ENCODE assay signal across 8 cellular contexts in the genomic region with DNA sequence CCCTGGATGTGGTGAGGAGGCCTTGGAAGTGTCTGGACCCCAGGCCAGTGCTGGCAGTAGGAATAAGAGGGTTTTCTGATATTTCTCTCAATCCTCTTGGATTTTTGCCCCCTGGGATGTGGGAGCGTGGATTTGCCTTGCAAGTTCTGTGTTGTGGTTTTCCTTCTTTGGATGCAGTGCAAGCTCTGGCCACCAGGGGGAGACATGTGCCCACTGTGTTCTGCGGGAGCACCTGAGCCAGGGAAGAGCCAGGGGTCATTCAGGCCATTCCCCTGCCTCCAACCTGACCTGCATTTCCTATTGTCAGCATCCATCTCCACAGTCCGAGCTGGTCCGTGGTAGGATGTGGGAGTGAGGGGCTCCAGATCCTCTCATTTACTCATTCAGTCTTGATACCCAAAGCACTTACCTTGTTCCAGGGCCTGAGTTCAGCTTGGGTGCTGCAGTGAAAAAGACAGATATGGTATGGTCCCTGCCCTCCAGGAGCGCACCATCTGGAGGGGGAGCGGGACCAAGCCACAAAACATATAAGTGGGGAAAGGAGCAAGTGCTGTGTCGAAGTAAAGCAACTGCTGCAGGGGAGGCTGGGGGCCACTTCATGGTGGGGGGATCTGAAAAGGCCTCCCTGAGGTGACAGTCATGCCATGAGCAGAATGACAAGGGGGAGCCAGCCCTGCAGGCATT.
A peak's percentile ranks its signal among the peaks of the same experiment; 100 is the strongest.
DNase-seq lines count a peak whose midpoint lies in the region; ATAC-seq and TF ChIP-seq lines count a peak whose summit lies in the region.
"Not testable (repeated sequence)": the region's sequence is repeated elsewhere in the genome, so short reads cannot be mapped to it uniquely, and the experiment has no call there.

No MANE protein-coding gene starts in this region.

- not testable (repeated sequence) for H3K9me3 ChIP-seq in HCT116 (ENCODE audit: control insufficient read depth in 1 of 2, insufficient read depth in 1 of 2, low read depth in 1 of 2, low read length in 2 of 2); PC-3 (ENCODE audit: low read length); heart right ventricle; naive thymus-derived CD4-positive, alpha-beta T cell (ENCODE audit: control insufficient read depth in 2 of 3, low read length in 3 of 3); spleen

- not testable (repeated sequence) for H3K36me3 ChIP-seq in HCT116 (ENCODE audit: control insufficient read depth in 1 of 2, insufficient read depth in 2 of 2, low read length in 2 of 2); PC-3 (ENCODE audit: low read depth, low read length); heart right ventricle; naive thymus-derived CD4-positive, alpha-beta T cell (ENCODE audit: control insufficient read depth in 2 of 3, insufficient read depth in 3 of 3, low read length in 3 of 3); spleen

- WGBS in heart right ventricle, 2 donors, result 56 to 73% methylated on average over 4 of the region's 7 CpGs
- WGBS in spleen, 5 donors, result 66 to 85% (median 79%) methylated on average over 3 to 5 of the region's 7 CpGs

- not testable (repeated sequence) for H3K79me2 ChIP-seq in HCT116 (ENCODE audit: insufficient read depth, low read length); PC-3 (ENCODE audit: low read length)

- not testable (repeated sequence) for H4K20me1 ChIP-seq in HCT116 (ENCODE audit: insufficient read depth); PC-3 (ENCODE audit: low read length)

- TF ChIP-seq CTCF in CD14-positive monocyte (IDR thresholded peaks at IDR 0.05), result peak; percentile 34
- TF ChIP-seq CTCF in HCT116 (IDR thresholded peaks at IDR 0.05 in 2 of 3, conservative IDR thresholded peaks at IDR 0.05 in 1 of 3; ENCODE audit: borderline replicate concordance in 1 of 3, insufficient read depth in 1 of 3, low read depth in 2 of 3, low read length in 2 of 3); activated CD8-positive, alpha-beta T cell treated with anti-CD3 and anti-CD28 coated beads for 36 hours (IDR thresholded peaks at IDR 0.05): not testable (repeated sequence)
- TF ChIP-seq CTCF in PC-3 (conservative IDR thresholded peaks at IDR 0.05; ENCODE audit: low read depth, low read length), result 0 out of 2 replicates have a peak, but pooled peaks have one; percentile 23
- TF ChIP-seq CTCF in chondrocyte (IDR thresholded peaks at IDR 0.05), result peak; percentile 51
- peak in 3 of 9 donors; percentile 25 to 36 (median 25) for TF ChIP-seq CTCF in heart right ventricle (IDR thresholded peaks at IDR 0.05)
- peak in 4 of 11 experiments; percentile 9 to 50 (median 16) for TF ChIP-seq CTCF in spleen (IDR thresholded peaks at IDR 0.05 in 8 of 11, conservative IDR thresholded peaks at IDR 0.05 in 3 of 11)

- H3K4me3 ChIP-seq in HCT116 (replicated peaks in 1 of 2; ENCODE audit: low read depth in 1 of 2, low read length in 2 of 2); PC-3 (ENCODE audit: low read length); heart right ventricle; naive thymus-derived CD4-positive, alpha-beta T cell (ENCODE audit: low read length); spleen: not testable (repeated sequence)

- not testable (repeated sequence) for H3K4me1 Mint-ChIP-seq in CD14-positive monocyte; activated CD8-positive, alpha-beta T cell treated with anti-CD3 and anti-CD28 coated beads for 36 hours (ENCODE audit: low read depth); chondrocyte (ENCODE audit: low read depth); naive thymus-derived CD4-positive, alpha-beta T cell

- not testable (repeated sequence) for H3K9me2 ChIP-seq in HCT116 (ENCODE audit: insufficient read depth); PC-3 (replicated peaks; ENCODE audit: low read length)

- POLR2A ChIA-PET in HCT116 (lab: Charles Lee); PC-3 (lab: Charles Lee; ENCODE audit: unreplicated experiment); activated CD8-positive, alpha-beta T cell treated with anti-CD3 and anti-CD28 coated beads for 36 hours (lab: Charles Lee); naive thymus-derived CD4-positive, alpha-beta T cell (lab: Charles Lee): not testable (repeated sequence)

- not testable (repeated sequence) for H3K36me3 Mint-ChIP-seq in CD14-positive monocyte; activated CD8-positive, alpha-beta T cell treated with anti-CD3 and anti-CD28 coated beads for 36 hours (ENCODE audit: low read depth); chondrocyte (ENCODE audit: low read depth); naive thymus-derived CD4-positive, alpha-beta T cell

- not testable (repeated sequence) for DNase-seq in CD14-positive monocyte (ENCODE audit: low spot score); HCT116 (ENCODE audit: low read depth, low spot score); PC-3; activated CD8-positive, alpha-beta T cell treated with anti-CD3 and anti-CD28 coated beads for 36 hours; heart right ventricle
- peak; percentile 20 for DNase-seq in chondrocyte (ENCODE audit: low spot score)
- DNase-seq in naive thymus-derived CD4-positive, alpha-beta T cell, result peak in 2 of 9 donors; percentile 2 to 6
- DNase-seq in spleen, result peak; percentile 39

- not testable (repeated sequence) for H3K9me3 Mint-ChIP-seq in CD14-positive monocyte; activated CD8-positive, alpha-beta T cell treated with anti-CD3 and anti-CD28 coated beads for 36 hours; chondrocyte (ENCODE audit: low read depth); naive thymus-derived CD4-positive, alpha-beta T cell

- H3K9ac ChIP-seq in HCT116 (ENCODE audit: low read length); PC-3 (ENCODE audit: low read length): not testable (repeated sequence)

- TF ChIP-seq RAD21 in HCT116 (IDR thresholded peaks at IDR 0.05; ENCODE audit: low read depth), result not testable (repeated sequence)

- H3K4me1 ChIP-seq in HCT116 (ENCODE audit: control insufficient read depth in 1 of 2, insufficient read depth in 2 of 2, low read length in 2 of 2); PC-3 (ENCODE audit: insufficient read depth, low read length); heart right ventricle; naive thymus-derived CD4-positive, alpha-beta T cell (ENCODE audit: control insufficient read depth in 2 of 2, insufficient read depth in 2 of 2, low read length in 2 of 2); spleen: not testable (repeated sequence)

- H3K27me3 ChIP-seq in HCT116 (ENCODE audit: insufficient read depth, low read length); PC-3 (ENCODE audit: low read length); heart right ventricle; naive thymus-derived CD4-positive, alpha-beta T cell (ENCODE audit: control insufficient read depth in 2 of 2, insufficient read depth in 2 of 2, low read length in 2 of 2); spleen (replicated peaks in 1 of 7): not testable (repeated sequence)

- not testable (repeated sequence) for H3K27ac Mint-ChIP-seq in CD14-positive monocyte; activated CD8-positive, alpha-beta T cell treated with anti-CD3 and anti-CD28 coated beads for 36 hours; chondrocyte (ENCODE audit: unreplicated experiment); naive thymus-derived CD4-positive, alpha-beta T cell

- H2AFZ ChIP-seq in HCT116 (ENCODE audit: low read depth, low read length, poor library complexity, severe bottlenecking); PC-3 (ENCODE audit: low read length): not testable (repeated sequence)

- ATAC-seq in HCT116 (peak; percentile 68), PC-3 (peak; percentile 38; the same call in 1 of the 2 replicates), heart right ventricle (peak; percentile 36 to 59 (median 46))
- peak; percentile 83 for ATAC-seq in activated CD8-positive, alpha-beta T cell treated with anti-CD3 and anti-CD28 coated beads for 36 hours
- ATAC-seq in naive thymus-derived CD4-positive, alpha-beta T cell, result peak; percentile 72

- TF ChIP-seq POLR2A in HCT116 (IDR thresholded peaks at IDR 0.05; ENCODE audit: borderline replicate concordance, extremely low read depth, insufficient read depth, insufficient read length); spleen (IDR thresholded peaks at IDR 0.05): not testable (repeated sequence)

- BruUV-seq in HCT116 (replicated peaks; lab: Mats Ljungman, UMichigan); PC-3 (replicated peaks; lab: Mats Ljungman, UMichigan): not testable (repeated sequence)

- H3K27ac ChIP-seq in HCT116 (ENCODE audit: low read depth, low read length); PC-3 (ENCODE audit: low read length); heart right ventricle; naive thymus-derived CD4-positive, alpha-beta T cell (ENCODE audit: low read depth, low read length); spleen: not testable (repeated sequence)

- H3K4me2 ChIP-seq in HCT116 (ENCODE audit: low read length); PC-3 (ENCODE audit: low read length): not testable (repeated sequence)

- RAD21 ChIA-PET in HCT116 (lab: Charles Lee; ENCODE audit: low non-redundant PET in 1 of 2, low total read pairs in 2 of 2, uncharacterized antibody in 2 of 2, unreplicated experiment in 2 of 2), result not testable (repeated sequence)

- not testable (repeated sequence) for H3K4me3 Mint-ChIP-seq in CD14-positive monocyte; activated CD8-positive, alpha-beta T cell treated with anti-CD3 and anti-CD28 coated beads for 36 hours; chondrocyte (ENCODE audit: unreplicated experiment); naive thymus-derived CD4-positive, alpha-beta T cell

- not testable (repeated sequence) for H3F3A ChIP-seq in PC-3 (ENCODE audit: low read length, unreplicated experiment)

- not testable (repeated sequence) for H3K27me3 Mint-ChIP-seq in CD14-positive monocyte (ENCODE audit: low read depth in 3 of 3); activated CD8-positive, alpha-beta T cell treated with anti-CD3 and anti-CD28 coated beads for 36 hours; chondrocyte (ENCODE audit: low read depth); naive thymus-derived CD4-positive, alpha-beta T cell

- intact Hi-C loops in CD14-positive monocyte (cut with micrococcal nuclease); HCT116 (cut with micrococcal nuclease); PC-3 (cut with micrococcal nuclease); activated CD8-positive, alpha-beta T cell treated with anti-CD3 and anti-CD28 coated beads for 36 hours (cut with micrococcal nuclease); heart right ventricle (cut with DNase I); naive thymus-derived CD4-positive, alpha-beta T cell (cut with micrococcal nuclease); spleen (cut with DNase I; ENCODE audit: low total_unique reads): not testable (repeated sequence)

- CTCF ChIA-PET in HCT116 (lab: Charles Lee); PC-3 (lab: Charles Lee); activated CD8-positive, alpha-beta T cell treated with anti-CD3 and anti-CD28 coated beads for 36 hours (lab: Charles Lee); naive thymus-derived CD4-positive, alpha-beta T cell (lab: Charles Lee): not testable (repeated sequence)
